24 cellular contexts compared by ENCODE assay signal in the genomic region with DNA sequence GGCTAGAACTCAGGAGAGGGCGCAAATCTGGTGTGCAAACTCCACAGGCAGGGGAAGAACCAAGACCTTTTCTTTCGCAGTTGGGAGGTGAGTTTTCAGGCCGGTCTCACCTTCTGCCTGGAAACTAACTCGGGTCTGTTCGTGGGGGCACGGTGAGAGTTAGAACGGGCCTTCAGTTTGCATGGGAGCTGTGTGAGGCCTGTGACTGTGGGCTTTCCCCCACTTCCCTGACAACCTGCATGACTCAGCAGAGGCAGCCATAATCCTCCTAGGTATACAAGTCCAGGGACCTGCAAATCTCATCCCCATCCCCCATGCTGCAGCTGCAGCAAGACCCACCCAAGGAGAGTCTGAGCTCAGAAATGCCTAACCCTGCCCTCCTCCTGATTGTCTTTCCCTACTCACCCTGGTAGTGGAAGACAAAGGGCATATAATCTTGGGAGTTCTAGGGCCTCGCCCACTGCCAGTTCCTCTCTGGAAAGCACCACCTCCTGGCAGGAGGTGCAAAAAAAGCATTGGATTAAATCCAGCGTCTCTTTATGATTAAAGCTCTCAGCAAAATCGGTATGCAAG.
"Had no signal": no experiment of that assay in that cellular context is flagged by ENCODE, and none has a peak within 500 bp of the region (broad histone marks: within the 10 kb centered on the region; RNA-seq: fewer than 3 reads in every experiment).

No MANE protein-coding gene starts in this region.

- H3K4me3 Mint-ChIP-seq: activated CD4-positive, alpha-beta memory T cell treated with anti-CD3 and anti-CD28 coated beads, Interleukin-2, amount 10 ng/mL, durations not matched to agents 7 days and 5 days; activated CD4-positive, alpha-beta T cell treated with anti-CD3 and anti-CD28 coated beads, Interleukin-2, amount 10 ng/mL, durations not matched to agents 24 days and 14 days; activated naive CD4-positive, alpha-beta T cell treated with anti-CD3 and anti-CD28 coated beads, Interleukin-2, amount 10 ng/mL, durations not matched to agents 7 days and 5 days; activated T-cell treated with anti-CD3 and anti-CD28 coated beads, Interleukin-2, amount 50 U/mL, for 72 hours; nephron; T-helper 1 cell treated with Interleukin-12 subunit alpha and Interleukin-12 subunit beta and Interleukin-4 antibody, amounts not matched to agents 30 μg/mL and 1 μg/mL, for 36 hours had no signal

- DNase-seq: activated CD4-positive, alpha-beta memory T cell treated with anti-CD3 and anti-CD28 coated beads, Interleukin-2, amount 10 ng/mL, durations not matched to agents 7 days and 5 days; activated CD4-positive, alpha-beta T cell treated with anti-CD3 and anti-CD28 coated beads, Interleukin-2, amount 10 ng/mL, durations not matched to agents 24 days and 14 days; activated effector memory CD4-positive, alpha-beta T cell treated with anti-CD3 and anti-CD28 coated beads, Interleukin-2, amount 50 U/mL, for 16 hours; activated naive CD4-positive, alpha-beta T cell treated with anti-CD3 and anti-CD28 coated beads, Interleukin-2, amount 10 ng/mL, durations not matched to agents 7 days and 5 days; activated T-cell treated with anti-CD3 and anti-CD28 coated beads, Interleukin-2, amount 50 U/mL, for 72 hours; amygdala; cerebellar nuclear complex; cortex of kidney; foreskin melanocyte; glutamatergic neuron; kidney glomerular epithelial cell; left ventricle myocardium inferior; nucleus accumbens; right cardiac atrium; stimulated activated CD4-positive, alpha-beta T cell treated with anti-CD3 and anti-CD28 coated beads, Interleukin-4, amount 100 ng/mL, for 24 hours; stimulated activated naive CD4-positive, alpha-beta T cell treated with Interleukin-2 at 50 U/mL for 16 hours; upper lobe of left lung had no signal

- H3K9ac ChIP-seq: parathyroid adenoma had no signal

- H3K36me3 ChIP-seq: left ventricle myocardium inferior, thoracic aorta, upper lobe of left lung had no signal

- H3K4me3 ChIP-seq: hepatocyte, left ventricle myocardium inferior, thoracic aorta, upper lobe of left lung had no signal

- H3K9me3 ChIP-seq: thoracic aorta, upper lobe of left lung had no signal

- H3K27ac ChIP-seq: epithelial cell of prostate, hepatocyte, left ventricle myocardium inferior, parathyroid adenoma, thoracic aorta, upper lobe of left lung had no signal

- H3K27me3 ChIP-seq: hepatocyte, upper lobe of left lung had no signal

- H3K9me3 Mint-ChIP-seq: activated CD4-positive, alpha-beta memory T cell treated with anti-CD3 and anti-CD28 coated beads, Interleukin-2, amount 10 ng/mL, durations not matched to agents 7 days and 5 days had no signal

- H3K4me1 Mint-ChIP-seq: activated CD4-positive, alpha-beta memory T cell treated with anti-CD3 and anti-CD28 coated beads, Interleukin-2, amount 10 ng/mL, durations not matched to agents 7 days and 5 days; activated CD4-positive, alpha-beta T cell treated with anti-CD3 and anti-CD28 coated beads, Interleukin-2, amount 10 ng/mL, durations not matched to agents 24 days and 14 days; activated naive CD4-positive, alpha-beta T cell treated with anti-CD3 and anti-CD28 coated beads, Interleukin-2, amount 10 ng/mL, durations not matched to agents 7 days and 5 days; nephron had no signal

- H3K4me2 ChIP-seq: hepatocyte had no signal

- H3K36me3 Mint-ChIP-seq: activated naive CD4-positive, alpha-beta T cell treated with anti-CD3 and anti-CD28 coated beads, Interleukin-2, amount 10 ng/mL, durations not matched to agents 7 days and 5 days had no signal

- ATAC-seq: activated CD4-positive, CD25-positive, alpha-beta regulatory T cell treated with anti-CD3 and anti-CD28 coated beads, Interleukin-2, amount 50 U/mL, for 24 hours; activated T-cell treated with anti-CD3 and anti-CD28 coated beads, Interleukin-2, amount 50 U/mL, for 72 hours; right cardiac atrium had no signal

- H3K27ac Mint-ChIP-seq: activated CD4-positive, alpha-beta memory T cell treated with anti-CD3 and anti-CD28 coated beads, Interleukin-2, amount 10 ng/mL, durations not matched to agents 7 days and 5 days; activated CD4-positive, alpha-beta T cell treated with anti-CD3 and anti-CD28 coated beads, Interleukin-2, amount 10 ng/mL, durations not matched to agents 24 days and 14 days; activated naive CD4-positive, alpha-beta T cell treated with anti-CD3 and anti-CD28 coated beads, Interleukin-2, amount 10 ng/mL, durations not matched to agents 7 days and 5 days; activated T-cell treated with anti-CD3 and anti-CD28 coated beads, Interleukin-2, amount 50 U/mL, for 72 hours; nephron; T-helper 1 cell treated with Interleukin-12 subunit alpha and Interleukin-12 subunit beta and Interleukin-4 antibody, amounts not matched to agents 30 μg/mL and 1 μg/mL, for 36 hours had no signal

- H2AFZ ChIP-seq: hepatocyte, parathyroid adenoma had no signal

- H3K27me3 Mint-ChIP-seq: activated CD4-positive, alpha-beta memory T cell treated with anti-CD3 and anti-CD28 coated beads, Interleukin-2, amount 10 ng/mL, durations not matched to agents 7 days and 5 days; activated CD4-positive, alpha-beta T cell treated with anti-CD3 and anti-CD28 coated beads, Interleukin-2, amount 10 ng/mL, durations not matched to agents 24 days and 14 days; activated naive CD4-positive, alpha-beta T cell treated with anti-CD3 and anti-CD28 coated beads, Interleukin-2, amount 10 ng/mL, durations not matched to agents 7 days and 5 days had no signal

- H3K4me1 ChIP-seq: left ventricle myocardium inferior, parathyroid adenoma, upper lobe of left lung had no signal
